ENCODE assay signal across 8 cellular contexts in genomic region chr1:76074321-76075187, GRCh38. TPM values are rescaled to one million over a fixed set of nuclear protein-coding genes. Genes with fewer than 3 reads are reported as not detected.
DNase-seq lines count a peak whose midpoint lies in the region; ATAC-seq, FAIRE-seq and TF ChIP-seq lines count a peak whose summit lies in the region.

ST6GALNAC3 (plus strand) TSS chr1:76074746.

- H3K27me3 ChIP-seq in IMR-90 (ENCODE audit: control insufficient read depth, insufficient read depth, low read length) (no peaks in the 10 kb centered on the region), ascending aorta (no peaks in the 10 kb centered on the region), right cardiac atrium (ENCODE audit: control insufficient read depth, insufficient read depth) (no peaks in the 10 kb centered on the region)

- H3K36me3 Mint-ChIP-seq in T-helper 1 cell treated with Interleukin-12 subunit alpha and Interleukin-12 subunit beta and Interleukin-4 antibody, amounts not matched to agents 30 μg/mL and 1 μg/mL, for 36 hours (ENCODE audit: low read depth) = no peaks in the 10 kb centered on the region

- H3K9me3 ChIP-seq in IMR-90 (ENCODE audit: control insufficient read depth, insufficient read depth, low read length) (no peaks in the 10 kb centered on the region), ascending aorta (no peaks in the 10 kb centered on the region), right cardiac atrium (ENCODE audit: control insufficient read depth, low read length) (no peaks in the 10 kb centered on the region)

- H3K4me3 ChIP-seq in IMR-90 (ENCODE audit: insufficient read depth, low read depth, low read length) (peak within 1 kb of the TSS; percentile 79), ascending aorta (peak within 1 kb of the TSS; percentile 58 to 74), right cardiac atrium (ENCODE audit: low read length) (peak within 1 kb of the TSS; percentile 44)

- TF ChIP-seq CTCF in IMR-90 (conservative IDR thresholded peaks at IDR 0.05; ENCODE audit: low read depth, low read length) = no peak
- no peak for TF ChIP-seq CTCF in ascending aorta (IDR thresholded peaks at IDR 0.05)

- no peak within 1 kb of the TSS for H4K5ac ChIP-seq in IMR-90 (ENCODE audit: low read depth, low read length)

- no TSS peak for BruUV-seq in IMR-90 (replicated peaks; lab: Mats Ljungman, UMichigan)

- H4K8ac ChIP-seq in IMR-90 (ENCODE audit: low read depth in 2 of 2, low read length in 2 of 2) = peak within 1 kb of the TSS in 1 of 2 experiments; percentile 58; a peak in 1 of 4 replicates

- peaks cover 5% of the 10 kb centered on the region for H3K4me1 Mint-ChIP-seq in T-helper 1 cell treated with Interleukin-12 subunit alpha and Interleukin-12 subunit beta and Interleukin-4 antibody, amounts not matched to agents 30 μg/mL and 1 μg/mL, for 36 hours (ENCODE audit: low read depth)

- H3K36me3 ChIP-seq in IMR-90 (ENCODE audit: control insufficient read depth, insufficient read depth, low read length) = no peaks in the 10 kb centered on the region
- H3K36me3 ChIP-seq in ascending aorta = no peaks in the 10 kb centered on the region

- H2AK5ac ChIP-seq in IMR-90 (ENCODE audit: low read depth, low read length) = no peak within 1 kb of the TSS

- H3K9ac ChIP-seq in IMR-90 (ENCODE audit: low read depth, low read length) = peak within 1 kb of the TSS; percentile 55

- FAIRE-seq in urothelium cell line (lab: Jason Lieb, UNC) = no peak

- 1% methylated on average over 14 of the region's 59 CpGs; no CpG with 5 or more reads in 1 of the 2 experiments for WGBS in IMR-90 (ENCODE audit: extremely low coverage in 2 of 2, insufficient read length in 1 of 2), 2 experiments
- whole genome bisulfite sequencing in right cardiac atrium = under 1% methylated on average over 59 of the region's 59 CpGs

- DNase-seq in DMS 273 treated with DMSO at 0.1 percent for 48 hours (lab: John Stamatoyannopoulos, UW) = peak; percentile 65
- DNase-seq in IMR-90 = peak; percentile 47
- DNase-seq in ascending aorta (ENCODE audit: low spot score in 2 of 2) = peak; percentile 41 to 88
- DNase-seq in right cardiac atrium = peak; percentile 74 to 91 (median 90)
- DNase-seq in putamen (ENCODE audit: low spot score) = peak; percentile 80
- DNase-seq in urothelium cell line (ENCODE audit: low spot score) = peak; percentile 78

- peak within 1 kb of the TSS; percentile 19; the same call in 1 of the 2 replicates for H3K56ac ChIP-seq in IMR-90 (ENCODE audit: extremely low read depth, insufficient read depth, low read length)

- H3K14ac ChIP-seq in IMR-90 (replicated peaks; ENCODE audit: low read depth, low read length) = peak within 1 kb of the TSS; percentile 61

- peak within 1 kb of the TSS; percentile 78 for H3K23ac ChIP-seq in IMR-90 (ENCODE audit: low read depth, low read length)

- no peak within 1 kb of the TSS; the same call in 1 of the 2 replicates for H2BK20ac ChIP-seq in IMR-90 (ENCODE audit: low read depth, low read length)

- H2BK15ac ChIP-seq in IMR-90 (ENCODE audit: low read depth, low read length) = no peak within 1 kb of the TSS; the same call in 2 of the 3 replicates

- no peaks in the 10 kb centered on the region for H4K20me1 ChIP-seq in IMR-90 (ENCODE audit: insufficient read depth, low read length)

- H4K91ac ChIP-seq in IMR-90 (ENCODE audit: insufficient read depth, low read depth, low read length) = no peak within 1 kb of the TSS; the same call in 1 of the 2 replicates

- ATAC-seq in GM21528 (IDR thresholded peaks at IDR 0.05; ENCODE audit: low FRiP score, unreplicated experiment) (peak; percentile 97), IMR-90 (ENCODE audit: low read depth) (peak; percentile 96), right cardiac atrium (peak; percentile 96 to 97)

- peak within 1 kb of the TSS; percentile 41; the same call in 1 of the 2 replicates for H2BK120ac ChIP-seq in IMR-90 (ENCODE audit: low read depth, low read length)

- no peak within 1 kb of the TSS for H2AK9ac ChIP-seq in IMR-90 (replicated peaks; ENCODE audit: low read depth, low read length, poor library complexity)

- no peak within 1 kb of the TSS; the same call in 1 of the 2 replicates for H3K18ac ChIP-seq in IMR-90 (ENCODE audit: low read depth, low read length)

- peak within 1 kb of the TSS; percentile 99 for H2AFZ ChIP-seq in IMR-90 (replicated peaks; ENCODE audit: low read length, poor library complexity)

- no peak for TF ChIP-seq POLR2A in IMR-90 (IDR thresholded peaks at IDR 0.05; ENCODE audit: low read depth, low read length)

- H3K27ac ChIP-seq in IMR-90 (ENCODE audit: insufficient read depth, low read length) = peak within 1 kb of the TSS; percentile 13; the same call in 1 of the 2 replicates
- H3K27ac ChIP-seq in ascending aorta = peak within 1 kb of the TSS; percentile 58 to 76
- peak within 1 kb of the TSS; percentile 49 for H3K27ac ChIP-seq in right cardiac atrium (ENCODE audit: low read length)

- no peaks in the 10 kb centered on the region for H3K4me1 ChIP-seq in IMR-90 (ENCODE audit: control insufficient read depth, insufficient read depth, low read length)
- peaks cover 0 to 8% of the 10 kb centered on the region in 2 donors for H3K4me1 ChIP-seq in ascending aorta
- no peaks in the 10 kb centered on the region for H3K4me1 ChIP-seq in right cardiac atrium (ENCODE audit: control insufficient read depth, insufficient read depth, low read length)

- peak within 1 kb of the TSS; percentile 81 for H3K4me3 Mint-ChIP-seq in T-helper 1 cell treated with Interleukin-12 subunit alpha and Interleukin-12 subunit beta and Interleukin-4 antibody, amounts not matched to agents 30 μg/mL and 1 μg/mL, for 36 hours

- intact Hi-C loops in IMR-90 (cut with micrococcal nuclease) = loop anchor here (1.0 to 5.0 kb wide), 2 partner anchors 68 to 82 kb away; no protein-coding TSS in a partner anchor
- intact Hi-C loops in ascending aorta (cut with DNase I) = loop anchor here (5.0 to 10.0 kb wide), 6 partner anchors 290 to 1758 kb away; partner anchors contain the start of genes ACADM, PIGK, RABGGTB and ZZZ3
- intact Hi-C loops in right cardiac atrium (cut with DNase I) = no loop called here

- H3K9me3 Mint-ChIP-seq in T-helper 1 cell treated with Interleukin-12 subunit alpha and Interleukin-12 subunit beta and Interleukin-4 antibody, amounts not matched to agents 30 μg/mL and 1 μg/mL, for 36 hours = no peaks in the 10 kb centered on the region

- POLR2A ChIA-PET in IMR-90 (lab: Charles Lee; ENCODE audit: unreplicated experiment) = no interaction called here

- no peak within 1 kb of the TSS for H3K27ac Mint-ChIP-seq in T-helper 1 cell treated with Interleukin-12 subunit alpha and Interleukin-12 subunit beta and Interleukin-4 antibody, amounts not matched to agents 30 μg/mL and 1 μg/mL, for 36 hours

- no peaks in the 10 kb centered on the region for H3K79me1 ChIP-seq in IMR-90 (ENCODE audit: low read depth in 1 of 2, low read length in 2 of 2)

- dilution Hi-C loops in IMR-90 (cut with HindIII; ENCODE audit: low sequenced_read_pairs, unreplicated experiment) = no loop called here

- no peak within 1 kb of the TSS for H2BK5ac ChIP-seq in IMR-90 (ENCODE audit: low read depth, low read length, poor library complexity, severe bottlenecking)

- no peak for TF ChIP-seq RAD21 in IMR-90 (IDR thresholded peaks at IDR 0.05; ENCODE audit: low read length)

- CTCF ChIA-PET in IMR-90 (lab: Yijun Ruan, JAX) = interaction anchor here (1.2 kb wide), 1 partner anchor 40 kb away, joined by 4 read pairs; no protein-coding TSS in a partner anchor

- H3K27me3 Mint-ChIP-seq in T-helper 1 cell treated with Interleukin-12 subunit alpha and Interleukin-12 subunit beta and Interleukin-4 antibody, amounts not matched to agents 30 μg/mL and 1 μg/mL, for 36 hours (ENCODE audit: low read depth) = peaks cover 11% of the 10 kb centered on the region

- H3K4me2 ChIP-seq in IMR-90 (ENCODE audit: low read depth, low read length) = peak within 1 kb of the TSS; percentile 87

- in situ Hi-C loops in IMR-90 (cut with MboI; ENCODE audit: low sequenced_read_pairs) = loop anchor here (10.0 kb wide), 1 partner anchor 280 kb away; the partner anchor contains the start of gene MSH4

- H3K9me1 ChIP-seq in IMR-90 (ENCODE audit: insufficient read depth, low read length) = no peaks in the 10 kb centered on the region

- H3K4ac ChIP-seq in IMR-90 (ENCODE audit: low read depth, low read length) = peak within 1 kb of the TSS; percentile 67

TF ChIP-seq in IMR-90, 13 proteins besides CTCF, POLR2A, EP300 and RAD21:
- TF ChIP-seq NFE2L2 (IDR thresholded peaks at IDR 0.05; ENCODE audit: low read depth, low read length) = no peak
- peak; percentile 90 for TF ChIP-seq USF2 (IDR thresholded peaks at IDR 0.05; ENCODE audit: low read depth, low read length)
- TF ChIP-seq BHLHE40 (IDR thresholded peaks at IDR 0.05; ENCODE audit: low read depth, low read length) = peak; percentile 80
- TF ChIP-seq RCOR1 (IDR thresholded peaks at IDR 0.05; ENCODE audit: insufficient replicate concordance, low read length) = no peak
- TF ChIP-seq CEBPB (IDR thresholded peaks at IDR 0.05; ENCODE audit: low read depth, low read length) = no peak
- TF ChIP-seq MAZ (IDR thresholded peaks at IDR 0.05; ENCODE audit: borderline replicate concordance, low read depth, low read length) = peak; percentile 43; the same call in 1 of the 2 replicates
TF ChIP-seq in IMR-90: peak in this region for 3.

RNA-seq across cellular contexts. Expression of gene ST6GALNAC3, which starts in this region (rescaled TPM):
- total RNA-seq in IMR-90 (2012; rRNA removed) = 0.56 and 1.3 TPM in 2 replicates
- polyA plus RNA-seq in IMR-90 (2012; rRNA removed) = 0.34 and 0.65 TPM in 2 replicates
- polyA plus RNA-seq in IMR-90 (2012; cell fraction: cytosol; rRNA removed) = 0.03 and 0.05 TPM in 2 replicates
- polyA plus RNA-seq in IMR-90 (2012; cell fraction: nucleus; rRNA removed; ENCODE audit: low replicate concordance) = 0.04 and 0.17 TPM in 2 replicates
- total RNA-seq in ascending aorta = 34.5 TPM
- total RNA-seq in right cardiac atrium = 10 to 100 TPM in 3 of 4 donors, 1 to 10 TPM in 1; 5.1 to 19.9 (median 16.8) TPM
- polyA plus RNA-seq in right cardiac atrium = 2.8 TPM

Comparison
In these comparisons a context has a peak if more than half of its experiments do, and no peak if none do; other contexts are left out.
1. Peak in every context shown above with its lines: DNase-seq, ATAC-seq, H3K4me3 ChIP-seq and H3K27ac ChIP-seq.
2. H3K27ac ChIP-seq: peak in every context shown above with its lines; median percentile 67 in ascending aorta; 49 in right cardiac atrium; 13 in IMR-90.
3. intact Hi-C loops: an anchor here in IMR-90 (1.0 to 5.0 kb wide) and ascending aorta (5.0 to 10.0 kb wide); none called in right cardiac atrium.